Comparison of ENCODE assay signal across 30 cellular contexts in genomic region chr12:130468700-130469245, GRCh38.
"Had no signal": no experiment of that assay in that cellular context is flagged by ENCODE, and none has a peak within 500 bp of the region (broad histone marks: within the 10 kb centered on the region; RNA-seq: fewer than 3 reads in every experiment).

No MANE protein-coding gene starts in this region.

- H3K27me3 Mint-ChIP-seq: natural killer cell treated with Interleukin-12 subunit alpha and Interleukin-12 subunit beta and Interleukin-15 and Interleukin-18, amount 100 ng/mL, for 72 hours; stimulated activated memory B cell treated with anti-CD40 and anti-IgM and Interleukin-4, amounts not matched to agents 10 μg/mL and 1 μg/mL and 100 μg/mL, for 72 hours; stimulated activated naive CD8-positive, alpha-beta T cell treated with anti-CD3 and anti-CD28 coated beads, Interleukin-15, amount 100 ng/mL, for 72 hours had no signal

- DNase-seq: naive thymus-derived CD8-positive, alpha-beta T cell; nephron progenitor cell; occipital lobe; ovary; spleen; stimulated activated CD4-positive, alpha-beta T cell treated with anti-CD3 and anti-CD28 coated beads, Interleukin-12 subunit alpha, Interleukin-12 subunit beta, amount 100 ng/mL, for 4 hours; stimulated activated CD4-positive, alpha-beta T cell treated with anti-CD3 and anti-CD28 coated beads, Interleukin-1b, Interleukin-23, amount 100 ng/mL, for 48 hours; stimulated activated CD4-positive, alpha-beta T cell treated with anti-CD3 and anti-CD28 coated beads, Interleukin-4, amount 100 ng/mL, for 1 hour; stimulated activated CD4-positive, alpha-beta T cell treated with anti-CD3 and anti-CD28 coated beads, Interleukin-4, amount 100 ng/mL, for 4 hours; stimulated activated CD8-positive, alpha-beta memory T cell treated with anti-CD3 and anti-CD28 coated beads, Interleukin-4, amount 100 ng/mL, for 48 hours; stimulated activated naive CD4-positive, alpha-beta T cell; stimulated activated naive CD8-positive, alpha-beta T cell treated with anti-CD3 and anti-CD28 coated beads, Interleukin-15, amount 100 ng/mL, for 72 hours; stimulated activated naive CD8-positive, alpha-beta T cell treated with anti-CD3 and anti-CD28 coated beads, Interleukin-15, Interleukin-2, amounts not matched to agents 100 U/mL and 50 U/mL, for 24 hours; substantia nigra; testis; trophoblast cell had no signal

- H3K4me2 ChIP-seq: smooth muscle cell had no signal

- H3K36me3 ChIP-seq: ovary, spleen, tibial nerve, upper lobe of left lung, vagina had no signal

- H3K27ac ChIP-seq: ovary, psoas muscle, skin epidermis, spleen, suprapubic skin, testis, tibial nerve, upper lobe of left lung, vagina had no signal

- H3K9me3 ChIP-seq: ovary, psoas muscle, testis had no signal

- H3K4me1 Mint-ChIP-seq: naive thymus-derived CD8-positive, alpha-beta T cell; stimulated activated memory B cell treated with anti-CD40 and anti-IgM and Interleukin-4, amounts not matched to agents 10 μg/mL and 1 μg/mL and 100 μg/mL, for 72 hours; stimulated activated naive CD8-positive, alpha-beta T cell treated with anti-CD3 and anti-CD28 coated beads, Interleukin-15, amount 100 ng/mL, for 72 hours had no signal

- H3K36me3 Mint-ChIP-seq: natural killer cell treated with Interleukin-12 subunit alpha and Interleukin-12 subunit beta and Interleukin-15 and Interleukin-18, amount 100 ng/mL, for 72 hours; stimulated activated memory B cell treated with anti-CD40 and anti-IgM and Interleukin-4, amounts not matched to agents 10 μg/mL and 1 μg/mL and 100 μg/mL, for 72 hours had no signal

- H3K4me1 ChIP-seq: psoas muscle, spleen, suprapubic skin, testis, tibial nerve, upper lobe of left lung, vagina had no signal

- H3K9ac ChIP-seq: parathyroid adenoma had no signal

- H3K4me3 Mint-ChIP-seq: naive thymus-derived CD8-positive, alpha-beta T cell; natural killer cell treated with Interleukin-12 subunit alpha and Interleukin-12 subunit beta and Interleukin-15 and Interleukin-18, amount 100 ng/mL, for 72 hours; nephron progenitor cell; neural crest cell; stimulated activated memory B cell treated with anti-CD40 and anti-IgM and Interleukin-4, amounts not matched to agents 10 μg/mL and 1 μg/mL and 100 μg/mL, for 72 hours; stimulated activated naive CD8-positive, alpha-beta T cell treated with anti-CD3 and anti-CD28 coated beads, Interleukin-15, amount 100 ng/mL, for 72 hours had no signal

- H3K4me3 ChIP-seq: ovary, psoas muscle, skin epidermis, smooth muscle cell, spleen, suprapubic skin, testis, tibial nerve, upper lobe of left lung, vagina had no signal

- H3K27me3 ChIP-seq: ovary, suprapubic skin, testis, tibial nerve, upper lobe of left lung, vagina had no signal

- H3K27ac Mint-ChIP-seq: naive thymus-derived CD8-positive, alpha-beta T cell; natural killer cell treated with Interleukin-12 subunit alpha and Interleukin-12 subunit beta and Interleukin-15 and Interleukin-18, amount 100 ng/mL, for 72 hours; nephron progenitor cell; progenitor cell of endocrine pancreas; stimulated activated memory B cell treated with anti-CD40 and anti-IgM and Interleukin-4, amounts not matched to agents 10 μg/mL and 1 μg/mL and 100 μg/mL, for 72 hours had no signal

- H2AFZ ChIP-seq: parathyroid adenoma had no signal

- ATAC-seq: naive thymus-derived CD8-positive, alpha-beta T cell; natural killer cell treated with Interleukin-12 subunit alpha and Interleukin-12 subunit beta and Interleukin-15 and Interleukin-18, amount 100 ng/mL, for 72 hours; psoas muscle; right cardiac atrium; sciatic nerve; stimulated activated memory B cell treated with anti-CD40 and anti-IgM and Interleukin-4, amounts not matched to agents 10 μg/mL and 1 μg/mL and 100 μg/mL, for 72 hours; stimulated activated naive CD8-positive, alpha-beta T cell treated with anti-CD3 and anti-CD28 coated beads, Interleukin-15, amount 100 ng/mL, for 72 hours; stimulated activated naive CD8-positive, alpha-beta T cell treated with anti-CD3 and anti-CD28 coated beads, Interleukin-15, Interleukin-2, amounts not matched to agents 100 U/mL and 50 U/mL, for 24 hours had no signal
